8 cellular contexts compared by ENCODE assay signal in genomic region chr19:46840157-46840942, GRCh38. TPM values are rescaled to one million over a fixed set of nuclear protein-coding genes. Genes with fewer than 3 reads are reported as not detected.
DNase-seq lines count a peak whose midpoint lies in the region; ATAC-seq and TF ChIP-seq lines count a peak whose summit lies in the region.

No MANE protein-coding gene starts in this region.

- H3K9me3 Mint-ChIP-seq in HFFc6, result no peaks in the 10 kb centered on the region

- ATAC-seq in GM19455 (IDR thresholded peaks at IDR 0.05; ENCODE audit: unreplicated experiment) (no peak), HG03095 (IDR thresholded peaks at IDR 0.05; ENCODE audit: unreplicated experiment) (no peak)

- H3K23ac ChIP-seq in neuronal stem cell (ENCODE audit: low read depth, low read length, poor library complexity), result no peak overlapping the region

- H3K4ac ChIP-seq in neuronal stem cell (ENCODE audit: low read length), result no peak overlapping the region

- H3K4me3 ChIP-seq in fibroblast of pulmonary artery (replicated peaks; ENCODE audit: low read depth, low read length) (no peak overlapping the region), neuronal stem cell (ENCODE audit: low read length in 2 of 2) (no peak overlapping the region)

- H3K9ac ChIP-seq in neuronal stem cell (ENCODE audit: low read depth, low read length, poor library complexity), result no peak overlapping the region

- H2BK5ac ChIP-seq in neuronal stem cell (ENCODE audit: low read length), result no peak overlapping the region

- no CpG with 5 or more reads among the region's 19 CpGs for WGBS in neuronal stem cell (ENCODE audit: extremely low coverage in 2 of 2, insufficient read length in 2 of 2, insufficient replicate concordance in 1 of 2), 2 donors

- peaks cover 49% of the 10 kb centered on the region for H3K4me1 Mint-ChIP-seq in HFFc6 (ENCODE audit: low read depth)

- H3K14ac ChIP-seq in neuronal stem cell (ENCODE audit: low read length), result no peak overlapping the region

- TF ChIP-seq CTCF in HFFc6 (IDR thresholded peaks at IDR 0.05), result peak; percentile 95
- peak; percentile 84 for TF ChIP-seq CTCF in fibroblast of pulmonary artery (IDR thresholded peaks at IDR 0.05; ENCODE audit: low read length, missing control alignments)

- H2AFZ ChIP-seq in neuronal stem cell (ENCODE audit: low read length), result no peak overlapping the region

- H3K27ac Mint-ChIP-seq in HFFc6, result peak overlapping the region; percentile 82

- no peak overlapping the region for H4K8ac ChIP-seq in neuronal stem cell (ENCODE audit: low read depth, low read length)

- peaks cover 20 to 81% of the 10 kb centered on the region in 2 donors for H3K36me3 ChIP-seq in neuronal stem cell (replicated peaks in 1 of 2; ENCODE audit: control insufficient read depth in 2 of 2, insufficient read depth in 2 of 2, low read length in 2 of 2)

- no peak overlapping the region for H2BK120ac ChIP-seq in neuronal stem cell (ENCODE audit: low read depth, low read length)

- H3K27me3 ChIP-seq in neuronal stem cell (ENCODE audit: control insufficient read depth in 3 of 3, insufficient read depth in 3 of 3, low read depth in 1 of 3, low read length in 3 of 3), result no peaks in the 10 kb centered on the region

- H3K27me3 Mint-ChIP-seq in HFFc6 (ENCODE audit: insufficient read depth), result peaks cover 1% of the 10 kb centered on the region

- peak overlapping the region; percentile 37; the same call in 1 of the 2 replicates for H3K4me3 Mint-ChIP-seq in HFFc6

- H3K79me1 ChIP-seq in neuronal stem cell (ENCODE audit: low read depth, low read length), result peaks cover 3% of the 10 kb centered on the region

- H3K18ac ChIP-seq in neuronal stem cell (ENCODE audit: low read length), result no peak overlapping the region

- H3K27ac ChIP-seq in neuronal stem cell (replicated peaks; ENCODE audit: low read length), result no peak overlapping the region

- no peaks in the 10 kb centered on the region for H3K9me3 ChIP-seq in neuronal stem cell (replicated peaks in 1 of 2; ENCODE audit: control insufficient read depth in 2 of 2, insufficient read depth in 1 of 2, low read depth in 1 of 2, low read length in 2 of 2)

- H3K4me1 ChIP-seq in neuronal stem cell (ENCODE audit: control insufficient read depth in 2 of 2, insufficient read depth in 1 of 2, low read depth in 1 of 2, low read length in 2 of 2), result no peaks in the 10 kb centered on the region

- no peak overlapping the region for H4K91ac ChIP-seq in neuronal stem cell (ENCODE audit: low read depth, low read length, poor library complexity)

- DNase-seq in CD1c-positive myeloid dendritic cell (ENCODE audit: extremely low spot score) (peak; percentile 70), HFFc6 (no peak), NOMO-1 treated with DMSO at 0.1 percent for 48 hours (lab: John Stamatoyannopoulos, UW; ENCODE audit: unreplicated experiment) (peak; percentile 42), fibroblast of pulmonary artery (ENCODE audit: low read depth) (peak; percentile 78), neuronal stem cell (ENCODE audit: low spot score) (peak; percentile 71)
- DNase-seq in activated T-cell treated with anti-CD3 and anti-CD28 coated beads, Interleukin-2, amount 50 U/mL, for 48 hours, result peak; percentile 45 to 60

- H2BK12ac ChIP-seq in neuronal stem cell (ENCODE audit: low read length), result no peak overlapping the region

- peaks cover 37% of the 10 kb centered on the region for H3K36me3 Mint-ChIP-seq in HFFc6 (ENCODE audit: low read depth)

- H2BK15ac ChIP-seq in neuronal stem cell (ENCODE audit: low read length), result no peak overlapping the region

- H3K4me2 ChIP-seq in neuronal stem cell (ENCODE audit: insufficient read depth, low read length, poor library complexity, severe bottlenecking), result no peak overlapping the region

- H2AK5ac ChIP-seq in neuronal stem cell (ENCODE audit: low read depth, low read length), result no peak overlapping the region

RNA-seq across cellular contexts. Expression of gene AP2S1, which starts 10.3 kb away (rescaled TPM):
- total RNA-seq in HFFc6 (2021; fragmentation: NEBNext Ultra II Directional; extraction: Animal tissue kit (Norgen Biotek cat#: 25700)), result 100 to 1,000 TPM; 416 to 479 (median 463) TPM
- 133 TPM for polyA plus RNA-seq in neuronal stem cell (2013, experiment 1 of 2)
- 137 TPM for polyA plus RNA-seq in neuronal stem cell (2013, experiment 2 of 2)

RNA-seq across cellular contexts. Expression of gene ARHGAP35, which starts 20.4 kb away (rescaled TPM):
- total RNA-seq in HFFc6 (2021; fragmentation: NEBNext Ultra II Directional; extraction: Animal tissue kit (Norgen Biotek cat#: 25700)), result 10 to 100 TPM; 51.9 to 69.8 (median 63.4) TPM
- 35.6 TPM for polyA plus RNA-seq in neuronal stem cell (2013, experiment 1 of 2)
- polyA plus RNA-seq in neuronal stem cell (2013, experiment 2 of 2), result 37.6 TPM

RNA-seq across cellular contexts. Expression of gene SLC1A5, which starts 52.0 kb away (rescaled TPM):
- total RNA-seq in HFFc6 (2021; fragmentation: NEBNext Ultra II Directional; extraction: Animal tissue kit (Norgen Biotek cat#: 25700)), result 100 to 1,000 TPM; 263 to 310 (median 281) TPM
- 54.5 TPM for polyA plus RNA-seq in neuronal stem cell (2013, experiment 1 of 2)
- 53.6 TPM for polyA plus RNA-seq in neuronal stem cell (2013, experiment 2 of 2)
